1 cellular context compared by ENCODE assay signal in genomic region chr5:39755452-39755851, GRCh38.
TF ChIP-seq lines count a peak whose summit lies in the region.

No MANE protein-coding gene starts in this region.

TF ChIP-seq in GM23338, 12 proteins besides CTCF, POLR2A, EP300 and RAD21:
- TF ChIP-seq REST (IDR thresholded peaks at IDR 0.05; ENCODE audit: unreplicated experiment) (no peak), EZH2phosphoT487 (IDR thresholded peaks at IDR 0.05; ENCODE audit: unreplicated experiment) (no peak)
